1 cellular context compared by ENCODE assay signal in the genomic region with DNA sequence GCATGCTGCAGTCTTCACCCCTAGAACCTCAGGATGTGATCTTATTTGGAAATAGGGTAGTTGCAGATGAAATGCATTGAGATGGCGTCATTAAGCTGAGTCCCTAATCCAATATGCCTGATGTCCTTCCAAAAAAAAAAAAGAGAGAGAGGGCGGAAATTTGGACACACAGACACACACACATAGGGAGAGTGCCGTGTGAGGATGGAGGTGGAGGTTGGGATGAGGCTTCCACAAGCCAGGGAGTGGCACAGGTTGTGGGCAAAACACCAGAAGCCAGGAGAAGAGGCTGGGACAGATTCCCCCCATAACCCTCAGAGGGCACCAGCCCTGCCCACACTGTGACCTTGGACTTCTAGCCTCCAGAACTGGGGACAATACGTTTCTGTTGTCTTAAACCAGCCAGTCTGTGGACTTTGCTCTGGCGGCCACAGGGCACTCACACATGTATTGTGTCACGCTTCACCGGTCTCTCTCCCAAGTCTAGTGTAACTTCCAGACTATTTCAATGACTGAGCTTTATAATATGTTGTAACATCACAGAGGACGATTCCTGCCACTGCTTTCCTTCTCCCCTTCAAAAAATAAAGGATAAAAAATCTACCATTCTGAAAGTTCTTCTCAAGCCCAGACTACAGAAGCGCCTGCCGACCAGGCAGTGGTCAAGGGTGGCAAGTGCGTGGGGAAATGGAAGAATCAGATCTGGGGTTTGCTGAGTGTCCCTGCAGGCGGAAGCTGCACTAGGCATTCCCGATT.
TF ChIP-seq lines count a peak whose summit lies in the region.

No MANE protein-coding gene starts in this region.

TF ChIP-seq in HepG2, 621 proteins besides CTCF, POLR2A, EP300 and RAD21 (continued from another document and continues in another):
- TF ChIP-seq ZNF746 (CRISPR knock-in tag; IDR thresholded peaks at IDR 0.05), result no peak
- no peak for TF ChIP-seq KLF6 (CRISPR knock-in tag; IDR thresholded peaks at IDR 0.05)
- no peak for TF ChIP-seq ZNF766 (CRISPR knock-in tag; IDR thresholded peaks at IDR 0.05; ENCODE audit: borderline replicate concordance)
- no peak for TF ChIP-seq KAT2B (IDR thresholded peaks at IDR 0.05; ENCODE audit: borderline replicate concordance, low read depth, low read length)
- TF ChIP-seq ZNF543 (CRISPR knock-in tag; IDR thresholded peaks at IDR 0.05), result no peak
- TF ChIP-seq, protein P1, sequence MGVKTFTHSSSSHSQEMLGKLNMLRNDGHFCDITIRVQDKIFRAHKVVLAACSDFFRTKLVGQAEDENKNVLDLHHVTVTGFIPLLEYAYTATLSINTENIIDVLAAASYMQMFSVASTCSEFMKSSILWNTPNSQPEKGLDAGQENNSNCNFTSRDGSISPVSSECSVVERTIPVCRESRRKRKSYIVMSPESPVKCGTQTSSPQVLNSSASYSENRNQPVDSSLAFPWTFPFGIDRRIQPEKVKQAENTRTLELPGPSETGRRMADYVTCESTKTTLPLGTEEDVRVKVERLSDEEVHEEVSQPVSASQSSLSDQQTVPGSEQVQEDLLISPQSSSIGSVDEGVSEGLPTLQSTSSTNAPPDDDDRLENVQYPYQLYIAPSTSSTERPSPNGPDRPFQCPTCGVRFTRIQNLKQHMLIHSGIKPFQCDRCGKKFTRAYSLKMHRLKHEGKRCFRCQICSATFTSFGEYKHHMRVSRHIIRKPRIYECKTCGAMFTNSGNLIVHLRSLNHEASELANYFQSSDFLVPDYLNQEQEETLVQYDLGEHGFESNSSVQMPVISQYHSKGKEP (CRISPR knock-in tag; IDR thresholded peaks at IDR 0.05), result no peak
- TF ChIP-seq, protein P2, sequence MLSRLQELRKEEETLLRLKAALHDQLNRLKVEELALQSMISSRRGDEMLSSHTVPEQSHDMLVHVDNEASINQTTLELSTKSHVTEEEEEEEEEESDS (CRISPR knock-in tag; IDR thresholded peaks at IDR 0.05; ENCODE audit: borderline replicate concordance), result 0 out of 2 replicates have a peak, but pooled peaks have one; percentile 33
- TF ChIP-seq HES4 (CRISPR knock-in tag; IDR thresholded peaks at IDR 0.05; ENCODE audit: borderline replicate concordance), result no peak
- TF ChIP-seq ZNF30 (CRISPR knock-in tag; IDR thresholded peaks at IDR 0.05), result no peak
- peak; percentile 74 for TF ChIP-seq SALL1 (CRISPR knock-in tag; IDR thresholded peaks at IDR 0.05)
- TF ChIP-seq ZKSCAN8 (CRISPR knock-in tag; IDR thresholded peaks at IDR 0.05; ENCODE audit: borderline replicate concordance), result 0 out of 2 replicates have a peak, but pooled peaks have one; percentile 40
- TF ChIP-seq FOXO1 (CRISPR knock-in tag; IDR thresholded peaks at IDR 0.05), result peak; percentile 87
- TF ChIP-seq ZNF788 (CRISPR knock-in tag; IDR thresholded peaks at IDR 0.05; ENCODE audit: borderline replicate concordance), result no peak
- no peak for TF ChIP-seq PAX8 (CRISPR knock-in tag; IDR thresholded peaks at IDR 0.05; ENCODE audit: borderline replicate concordance)
- TF ChIP-seq GTF3A (CRISPR knock-in tag; conservative IDR thresholded peaks at IDR 0.05), result no peak
- no peak for TF ChIP-seq PHB2 (IDR thresholded peaks at IDR 0.05; ENCODE audit: partially characterized antibody)
- TF ChIP-seq RARG (CRISPR knock-in tag; IDR thresholded peaks at IDR 0.05; ENCODE audit: low read depth), result no peak
- peak; percentile 43; the same call in 1 of the 2 replicates for TF ChIP-seq POGZ (CRISPR knock-in tag; IDR thresholded peaks at IDR 0.05)
- no peak for TF ChIP-seq MXD4 (CRISPR knock-in tag; IDR thresholded peaks at IDR 0.05)
- TF ChIP-seq HOXA3 (CRISPR knock-in tag; IDR thresholded peaks at IDR 0.05), result peak; percentile 69; the same call in 1 of the 2 replicates
- TF ChIP-seq ZNF724P (CRISPR knock-in tag; IDR thresholded peaks at IDR 0.05; ENCODE audit: borderline replicate concordance), result no peak
- TF ChIP-seq POLR2AphosphoS5 (IDR thresholded peaks at IDR 0.05; ENCODE audit: low read depth, low read length), result no peak
- no peak for TF ChIP-seq POLR2G (IDR thresholded peaks at IDR 0.05; ENCODE audit: low read depth, low read length)
- TF ChIP-seq, protein P3, sequence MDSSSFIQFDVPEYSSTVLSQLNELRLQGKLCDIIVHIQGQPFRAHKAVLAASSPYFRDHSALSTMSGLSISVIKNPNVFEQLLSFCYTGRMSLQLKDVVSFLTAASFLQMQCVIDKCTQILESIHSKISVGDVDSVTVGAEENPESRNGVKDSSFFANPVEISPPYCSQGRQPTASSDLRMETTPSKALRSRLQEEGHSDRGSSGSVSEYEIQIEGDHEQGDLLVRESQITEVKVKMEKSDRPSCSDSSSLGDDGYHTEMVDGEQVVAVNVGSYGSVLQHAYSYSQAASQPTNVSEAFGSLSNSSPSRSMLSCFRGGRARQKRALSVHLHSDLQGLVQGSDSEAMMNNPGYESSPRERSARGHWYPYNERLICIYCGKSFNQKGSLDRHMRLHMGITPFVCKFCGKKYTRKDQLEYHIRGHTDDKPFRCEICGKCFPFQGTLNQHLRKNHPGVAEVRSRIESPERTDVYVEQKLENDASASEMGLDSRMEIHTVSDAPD (CRISPR knock-in tag; IDR thresholded peaks at IDR 0.05), result no peak
- TF ChIP-seq HNRNPK (IDR thresholded peaks at IDR 0.05; ENCODE audit: low read depth, low read length, poor library complexity, severe bottlenecking), result no peak
- no peak for TF ChIP-seq SATB2 (CRISPR knock-in tag; IDR thresholded peaks at IDR 0.05)
- peak; percentile 70; the same call in 1 of the 2 replicates for TF ChIP-seq DPF2 (CRISPR knock-in tag; IDR thresholded peaks at IDR 0.05; ENCODE audit: borderline replicate concordance, low read depth)
- peak; percentile 97 for TF ChIP-seq ESRRA (CRISPR knock-in tag; IDR thresholded peaks at IDR 0.05; ENCODE audit: low read depth)
- TF ChIP-seq MEIS1 (CRISPR knock-in tag; IDR thresholded peaks at IDR 0.05; ENCODE audit: borderline replicate concordance), result no peak
- TF ChIP-seq IRX3 (CRISPR knock-in tag; IDR thresholded peaks at IDR 0.05; ENCODE audit: borderline replicate concordance, low read depth), result no peak
- TF ChIP-seq ZSCAN12 (CRISPR knock-in tag; IDR thresholded peaks at IDR 0.05), result no peak
- TF ChIP-seq, protein P4, sequence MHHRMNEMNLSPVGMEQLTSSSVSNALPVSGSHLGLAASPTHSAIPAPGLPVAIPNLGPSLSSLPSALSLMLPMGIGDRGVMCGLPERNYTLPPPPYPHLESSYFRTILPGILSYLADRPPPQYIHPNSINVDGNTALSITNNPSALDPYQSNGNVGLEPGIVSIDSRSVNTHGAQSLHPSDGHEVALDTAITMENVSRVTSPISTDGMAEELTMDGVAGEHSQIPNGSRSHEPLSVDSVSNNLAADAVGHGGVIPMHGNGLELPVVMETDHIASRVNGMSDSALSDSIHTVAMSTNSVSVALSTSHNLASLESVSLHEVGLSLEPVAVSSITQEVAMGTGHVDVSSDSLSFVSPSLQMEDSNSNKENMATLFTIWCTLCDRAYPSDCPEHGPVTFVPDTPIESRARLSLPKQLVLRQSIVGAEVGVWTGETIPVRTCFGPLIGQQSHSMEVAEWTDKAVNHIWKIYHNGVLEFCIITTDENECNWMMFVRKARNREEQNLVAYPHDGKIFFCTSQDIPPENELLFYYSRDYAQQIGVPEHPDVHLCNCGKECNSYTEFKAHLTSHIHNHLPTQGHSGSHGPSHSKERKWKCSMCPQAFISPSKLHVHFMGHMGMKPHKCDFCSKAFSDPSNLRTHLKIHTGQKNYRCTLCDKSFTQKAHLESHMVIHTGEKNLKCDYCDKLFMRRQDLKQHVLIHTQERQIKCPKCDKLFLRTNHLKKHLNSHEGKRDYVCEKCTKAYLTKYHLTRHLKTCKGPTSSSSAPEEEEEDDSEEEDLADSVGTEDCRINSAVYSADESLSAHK (CRISPR knock-in tag; IDR thresholded peaks at IDR 0.05; ENCODE audit: borderline replicate concordance), result no peak
- no peak for TF ChIP-seq KLF13 (CRISPR knock-in tag; IDR thresholded peaks at IDR 0.05)
- TF ChIP-seq, protein P5, sequence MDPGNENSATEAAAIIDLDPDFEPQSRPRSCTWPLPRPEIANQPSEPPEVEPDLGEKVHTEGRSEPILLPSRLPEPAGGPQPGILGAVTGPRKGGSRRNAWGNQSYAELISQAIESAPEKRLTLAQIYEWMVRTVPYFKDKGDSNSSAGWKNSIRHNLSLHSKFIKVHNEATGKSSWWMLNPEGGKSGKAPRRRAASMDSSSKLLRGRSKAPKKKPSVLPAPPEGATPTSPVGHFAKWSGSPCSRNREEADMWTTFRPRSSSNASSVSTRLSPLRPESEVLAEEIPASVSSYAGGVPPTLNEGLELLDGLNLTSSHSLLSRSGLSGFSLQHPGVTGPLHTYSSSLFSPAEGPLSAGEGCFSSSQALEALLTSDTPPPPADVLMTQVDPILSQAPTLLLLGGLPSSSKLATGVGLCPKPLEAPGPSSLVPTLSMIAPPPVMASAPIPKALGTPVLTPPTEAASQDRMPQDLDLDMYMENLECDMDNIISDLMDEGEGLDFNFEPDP (CRISPR knock-in tag; conservative IDR thresholded peaks at IDR 0.05), result no peak
- TF ChIP-seq MTF2 (CRISPR knock-in tag; IDR thresholded peaks at IDR 0.05; ENCODE audit: borderline replicate concordance), result no peak; the same call in 1 of the 2 replicates
- no peak for TF ChIP-seq KDM5B (CRISPR knock-in tag; IDR thresholded peaks at IDR 0.05; ENCODE audit: borderline replicate concordance)
- no peak for TF ChIP-seq ZNF136 (CRISPR knock-in tag; IDR thresholded peaks at IDR 0.05; ENCODE audit: low read depth)
- TF ChIP-seq IKZF4 (CRISPR knock-in tag; IDR thresholded peaks at IDR 0.05; ENCODE audit: borderline replicate concordance, low read depth, not compliant biosample characterization), result no peak
- no peak for TF ChIP-seq CHCHD3 (CRISPR knock-in tag; IDR thresholded peaks at IDR 0.05)
- TF ChIP-seq, protein P6, sequence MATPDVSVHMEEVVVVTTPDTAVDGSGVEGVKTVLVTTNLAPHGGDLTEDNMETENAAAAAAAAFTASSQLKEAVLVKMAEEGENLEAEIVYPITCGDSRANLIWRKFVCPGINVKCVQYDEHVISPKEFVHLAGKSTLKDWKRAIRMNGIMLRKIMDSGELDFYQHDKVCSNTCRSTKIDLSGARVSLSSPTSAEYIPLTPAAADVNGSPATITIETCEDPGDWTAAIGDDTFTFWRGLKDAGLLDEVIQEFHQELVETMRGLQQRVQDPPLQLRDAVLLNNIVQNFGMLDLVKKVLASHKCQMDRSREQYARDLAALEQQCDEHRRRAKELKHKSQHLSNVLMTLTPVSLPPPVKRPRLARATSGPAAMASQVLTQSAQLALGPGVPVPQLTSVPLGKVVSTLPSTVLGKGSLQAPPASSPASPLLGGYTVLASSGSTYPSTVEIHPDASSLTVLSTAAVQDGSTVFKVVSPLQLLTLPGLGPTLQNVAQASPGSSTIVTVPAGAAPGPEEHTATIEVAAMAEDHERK (CRISPR knock-in tag; IDR thresholded peaks at IDR 0.05; ENCODE audit: low read depth), result no peak
- TF ChIP-seq KDM5A (IDR thresholded peaks at IDR 0.05; ENCODE audit: borderline replicate concordance, low read length), result no peak
- no peak for TF ChIP-seq ATAD3A (CRISPR knock-in tag; IDR thresholded peaks at IDR 0.05)
- TF ChIP-seq ZNF235 (CRISPR knock-in tag; IDR thresholded peaks at IDR 0.05; ENCODE audit: borderline replicate concordance), result no peak
- TF ChIP-seq, protein P7, sequence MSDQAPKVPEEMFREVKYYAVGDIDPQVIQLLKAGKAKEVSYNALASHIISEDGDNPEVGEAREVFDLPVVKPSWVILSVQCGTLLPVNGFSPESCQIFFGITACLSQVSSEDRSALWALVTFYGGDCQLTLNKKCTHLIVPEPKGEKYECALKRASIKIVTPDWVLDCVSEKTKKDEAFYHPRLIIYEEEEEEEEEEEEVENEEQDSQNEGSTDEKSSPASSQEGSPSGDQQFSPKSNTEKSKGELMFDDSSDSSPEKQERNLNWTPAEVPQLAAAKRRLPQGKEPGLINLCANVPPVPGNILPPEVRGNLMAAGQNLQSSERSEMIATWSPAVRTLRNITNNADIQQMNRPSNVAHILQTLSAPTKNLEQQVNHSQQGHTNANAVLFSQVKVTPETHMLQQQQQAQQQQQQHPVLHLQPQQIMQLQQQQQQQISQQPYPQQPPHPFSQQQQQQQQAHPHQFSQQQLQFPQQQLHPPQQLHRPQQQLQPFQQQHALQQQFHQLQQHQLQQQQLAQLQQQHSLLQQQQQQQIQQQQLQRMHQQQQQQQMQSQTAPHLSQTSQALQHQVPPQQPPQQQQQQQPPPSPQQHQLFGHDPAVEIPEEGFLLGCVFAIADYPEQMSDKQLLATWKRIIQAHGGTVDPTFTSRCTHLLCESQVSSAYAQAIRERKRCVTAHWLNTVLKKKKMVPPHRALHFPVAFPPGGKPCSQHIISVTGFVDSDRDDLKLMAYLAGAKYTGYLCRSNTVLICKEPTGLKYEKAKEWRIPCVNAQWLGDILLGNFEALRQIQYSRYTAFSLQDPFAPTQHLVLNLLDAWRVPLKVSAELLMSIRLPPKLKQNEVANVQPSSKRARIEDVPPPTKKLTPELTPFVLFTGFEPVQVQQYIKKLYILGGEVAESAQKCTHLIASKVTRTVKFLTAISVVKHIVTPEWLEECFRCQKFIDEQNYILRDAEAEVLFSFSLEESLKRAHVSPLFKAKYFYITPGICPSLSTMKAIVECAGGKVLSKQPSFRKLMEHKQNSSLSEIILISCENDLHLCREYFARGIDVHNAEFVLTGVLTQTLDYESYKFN (CRISPR knock-in tag; conservative IDR thresholded peaks at IDR 0.05), result peak; percentile 83
- TF ChIP-seq ZSCAN29 (CRISPR knock-in tag; conservative IDR thresholded peaks at IDR 0.05), result no peak
- no peak for TF ChIP-seq SRSF1 (optimal IDR thresholded peaks at IDR 0.05; ENCODE audit: low read depth, low read length)
- TF ChIP-seq MBNL3 (CRISPR knock-in tag; conservative IDR thresholded peaks at IDR 0.05), result no peak
- no peak for TF ChIP-seq MAF1 (CRISPR knock-in tag; IDR thresholded peaks at IDR 0.05; ENCODE audit: borderline replicate concordance)
- no peak for TF ChIP-seq KLF9 (CRISPR knock-in tag; IDR thresholded peaks at IDR 0.05; ENCODE audit: low read depth)
- no peak for TF ChIP-seq MYC (CRISPR knock-in tag; IDR thresholded peaks at IDR 0.05; ENCODE audit: borderline replicate concordance)
- peak; percentile 39; the same call in 1 of the 2 replicates for TF ChIP-seq CHD4 (IDR thresholded peaks at IDR 0.05; ENCODE audit: borderline replicate concordance, low read length)
- no peak for TF ChIP-seq AGO1 (IDR thresholded peaks at IDR 0.05; ENCODE audit: low read depth, low read length, poor library complexity, severe bottlenecking)
- TF ChIP-seq, protein P8, sequence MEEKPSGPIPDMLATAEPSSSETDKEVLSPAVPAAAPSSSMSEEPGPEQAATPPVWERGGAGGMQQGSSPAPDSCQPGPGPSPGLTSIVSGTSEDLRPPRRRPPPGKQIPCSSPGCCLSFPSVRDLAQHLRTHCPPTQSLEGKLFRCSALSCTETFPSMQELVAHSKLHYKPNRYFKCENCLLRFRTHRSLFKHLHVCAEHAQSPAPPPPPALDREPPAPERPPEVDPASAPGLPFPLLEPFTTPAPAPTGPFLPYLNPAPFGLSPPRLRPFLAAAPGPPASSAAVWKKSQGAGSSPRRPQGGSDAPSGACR (CRISPR knock-in tag; IDR thresholded peaks at IDR 0.05), result no peak
